ENCODE assay signal across 1 cellular context in the genomic region with DNA sequence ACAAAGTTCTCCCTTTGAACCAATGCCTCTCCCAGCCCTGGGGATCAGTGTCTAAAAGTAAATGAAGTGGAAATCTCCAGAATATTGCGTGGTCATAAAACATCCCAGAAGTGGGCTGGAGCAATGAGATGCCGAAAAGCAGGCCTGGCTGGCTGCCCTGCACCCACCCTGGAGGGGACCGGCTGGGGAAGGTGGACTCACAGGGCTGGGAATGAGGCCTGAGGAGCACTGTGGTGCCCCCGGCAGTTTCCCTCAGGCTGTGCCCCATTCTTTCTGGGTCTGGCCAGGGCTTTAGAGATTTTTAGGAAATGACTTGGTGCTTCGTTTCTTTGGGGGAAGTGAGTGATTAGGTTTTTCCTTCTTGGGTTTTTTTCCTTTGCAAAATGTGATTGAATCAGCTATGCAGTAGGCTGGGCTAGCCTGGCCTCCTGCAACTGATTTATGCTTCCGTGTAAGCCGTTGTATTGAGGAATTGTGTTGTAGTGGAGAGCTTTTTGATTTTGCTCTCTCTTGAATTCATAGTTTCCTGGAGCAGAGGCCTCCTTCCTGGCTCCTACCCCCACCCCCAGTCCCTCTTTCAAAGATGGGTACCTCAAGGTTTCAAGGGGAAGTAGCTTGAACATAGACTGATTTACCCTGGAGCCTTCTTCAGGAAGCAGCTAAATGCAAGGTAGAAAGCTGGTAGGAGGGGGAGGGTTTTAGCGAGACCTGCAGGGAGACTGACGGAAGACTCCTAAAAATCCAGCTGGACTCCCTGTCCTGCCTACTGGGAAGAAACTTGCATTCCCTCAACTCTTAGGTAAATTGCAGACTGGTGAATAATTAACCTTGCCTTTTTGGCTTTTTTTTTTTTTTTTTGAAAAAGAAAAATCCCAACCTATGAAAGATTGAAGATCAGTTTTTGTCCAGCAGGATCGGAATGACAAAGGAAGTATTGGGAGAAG.
TF ChIP-seq lines count a peak whose summit lies in the region.

No MANE protein-coding gene starts in this region.

TF ChIP-seq in SK-N-SH treated with all-trans-retinoic acid at 6 μM for 48 hours, 23 proteins besides CTCF, POLR2A, EP300 and RAD21 (continued from another document):
- TF ChIP-seq, protein P1, sequence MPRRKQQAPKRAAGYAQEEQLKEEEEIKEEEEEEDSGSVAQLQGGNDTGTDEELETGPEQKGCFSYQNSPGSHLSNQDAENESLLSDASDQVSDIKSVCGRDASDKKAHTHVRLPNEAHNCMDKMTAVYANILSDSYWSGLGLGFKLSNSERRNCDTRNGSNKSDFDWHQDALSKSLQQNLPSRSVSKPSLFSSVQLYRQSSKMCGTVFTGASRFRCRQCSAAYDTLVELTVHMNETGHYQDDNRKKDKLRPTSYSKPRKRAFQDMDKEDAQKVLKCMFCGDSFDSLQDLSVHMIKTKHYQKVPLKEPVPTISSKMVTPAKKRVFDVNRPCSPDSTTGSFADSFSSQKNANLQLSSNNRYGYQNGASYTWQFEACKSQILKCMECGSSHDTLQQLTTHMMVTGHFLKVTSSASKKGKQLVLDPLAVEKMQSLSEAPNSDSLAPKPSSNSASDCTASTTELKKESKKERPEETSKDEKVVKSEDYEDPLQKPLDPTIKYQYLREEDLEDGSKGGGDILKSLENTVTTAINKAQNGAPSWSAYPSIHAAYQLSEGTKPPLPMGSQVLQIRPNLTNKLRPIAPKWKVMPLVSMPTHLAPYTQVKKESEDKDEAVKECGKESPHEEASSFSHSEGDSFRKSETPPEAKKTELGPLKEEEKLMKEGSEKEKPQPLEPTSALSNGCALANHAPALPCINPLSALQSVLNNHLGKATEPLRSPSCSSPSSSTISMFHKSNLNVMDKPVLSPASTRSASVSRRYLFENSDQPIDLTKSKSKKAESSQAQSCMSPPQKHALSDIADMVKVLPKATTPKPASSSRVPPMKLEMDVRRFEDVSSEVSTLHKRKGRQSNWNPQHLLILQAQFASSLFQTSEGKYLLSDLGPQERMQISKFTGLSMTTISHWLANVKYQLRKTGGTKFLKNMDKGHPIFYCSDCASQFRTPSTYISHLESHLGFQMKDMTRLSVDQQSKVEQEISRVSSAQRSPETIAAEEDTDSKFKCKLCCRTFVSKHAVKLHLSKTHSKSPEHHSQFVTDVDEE (CRISPR knock-in tag; IDR thresholded peaks at IDR 0.05) = no peak
- TF ChIP-seq ZNF565 (CRISPR knock-in tag; conservative IDR thresholded peaks at IDR 0.05; ENCODE audit: low read depth) = no peak
- TF ChIP-seq, protein P2, sequence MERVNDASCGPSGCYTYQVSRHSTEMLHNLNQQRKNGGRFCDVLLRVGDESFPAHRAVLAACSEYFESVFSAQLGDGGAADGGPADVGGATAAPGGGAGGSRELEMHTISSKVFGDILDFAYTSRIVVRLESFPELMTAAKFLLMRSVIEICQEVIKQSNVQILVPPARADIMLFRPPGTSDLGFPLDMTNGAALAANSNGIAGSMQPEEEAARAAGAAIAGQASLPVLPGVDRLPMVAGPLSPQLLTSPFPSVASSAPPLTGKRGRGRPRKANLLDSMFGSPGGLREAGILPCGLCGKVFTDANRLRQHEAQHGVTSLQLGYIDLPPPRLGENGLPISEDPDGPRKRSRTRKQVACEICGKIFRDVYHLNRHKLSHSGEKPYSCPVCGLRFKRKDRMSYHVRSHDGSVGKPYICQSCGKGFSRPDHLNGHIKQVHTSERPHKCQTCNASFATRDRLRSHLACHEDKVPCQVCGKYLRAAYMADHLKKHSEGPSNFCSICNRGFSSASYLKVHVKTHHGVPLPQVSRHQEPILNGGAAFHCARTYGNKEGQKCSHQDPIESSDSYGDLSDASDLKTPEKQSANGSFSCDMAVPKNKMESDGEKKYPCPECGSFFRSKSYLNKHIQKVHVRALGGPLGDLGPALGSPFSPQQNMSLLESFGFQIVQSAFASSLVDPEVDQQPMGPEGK (CRISPR knock-in tag; IDR thresholded peaks at IDR 0.05; ENCODE audit: borderline replicate concordance) = no peak
- TF ChIP-seq, protein P3, sequence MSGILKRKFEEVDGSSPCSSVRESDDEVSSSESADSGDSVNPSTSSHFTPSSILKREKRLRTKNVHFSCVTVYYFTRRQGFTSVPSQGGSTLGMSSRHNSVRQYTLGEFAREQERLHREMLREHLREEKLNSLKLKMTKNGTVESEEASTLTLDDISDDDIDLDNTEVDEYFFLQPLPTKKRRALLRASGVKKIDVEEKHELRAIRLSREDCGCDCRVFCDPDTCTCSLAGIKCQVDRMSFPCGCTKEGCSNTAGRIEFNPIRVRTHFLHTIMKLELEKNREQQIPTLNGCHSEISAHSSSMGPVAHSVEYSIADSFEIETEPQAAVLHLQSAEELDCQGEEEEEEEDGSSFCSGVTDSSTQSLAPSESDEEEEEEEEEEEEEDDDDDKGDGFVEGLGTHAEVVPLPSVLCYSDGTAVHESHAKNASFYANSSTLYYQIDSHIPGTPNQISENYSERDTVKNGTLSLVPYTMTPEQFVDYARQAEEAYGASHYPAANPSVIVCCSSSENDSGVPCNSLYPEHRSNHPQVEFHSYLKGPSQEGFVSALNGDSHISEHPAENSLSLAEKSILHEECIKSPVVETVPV (CRISPR knock-in tag; IDR thresholded peaks at IDR 0.05) = no peak
